In genomic region chr1:2240251-2241156, GRCh38 we compare ENCODE assay signal across 9 cellular contexts. TPM values are rescaled to one million over a fixed set of nuclear protein-coding genes. Genes with fewer than 3 reads are reported as not detected.
A peak's percentile ranks its signal among the peaks of the same experiment; 100 is the strongest.
DNase-seq lines count a peak whose midpoint lies in the region; ATAC-seq and TF ChIP-seq lines count a peak whose summit lies in the region.
"Had no signal": no experiment of that assay in that cellular context is flagged by ENCODE, and none has a peak within 500 bp of the region (broad histone marks: within the 10 kb centered on the region; RNA-seq: fewer than 3 reads in every experiment).

No MANE protein-coding gene starts in this region.

- ATAC-seq in HG03342 (IDR thresholded peaks at IDR 0.05; ENCODE audit: unreplicated experiment), result no peak

- H3K27ac ChIP-seq in prostate gland, result peak overlapping the region; percentile 53 to 64

- in situ Hi-C loops in G401 (cut with HindIII; ENCODE audit: low sequenced_read_pairs), result no loop called here

- TF ChIP-seq POLR2A in prostate gland (IDR thresholded peaks at IDR 0.05), result no peak

- H3K4me1 ChIP-seq in prostate gland (replicated peaks), result peaks cover 29% of the 10 kb centered on the region

- WGBS in prostate gland, result 43% methylated on average over 30 of the region's 30 CpGs

- intact Hi-C loops in cardiac septum (cut with DNase I), result no loop called here
- intact Hi-C loops in prostate gland (cut with DNase I), result no loop called here

- no peaks in the 10 kb centered on the region for H3K9me3 ChIP-seq in prostate gland

- H3K4me3 ChIP-seq in prostate gland, result no peak overlapping the region

- no peak for TF ChIP-seq CTCF in prostate gland (IDR thresholded peaks at IDR 0.05)

- H3K36me3 ChIP-seq in prostate gland, result no peaks in the 10 kb centered on the region

- DNase-seq in G401 (ENCODE audit: low spot score), result peak; percentile 85
- DNase-seq in activated naive CD4-positive, alpha-beta T cell treated with anti-CD3 and anti-CD28 coated beads, Interleukin-2, amount 50 U/mL, for 16 hours, result peak; percentile 48
- DNase-seq in cardiac septum (ENCODE audit: low spot score), result peak; percentile 87
- peak; percentile 87 for DNase-seq in prostate gland (ENCODE audit: low spot score)
- DNase-seq in HK-2 (ENCODE audit: unreplicated experiment), result no peak
- no peak for DNase-seq in RPMI8226
- no peak for DNase-seq in DMS79 treated with DMSO at 0.1 percent for 48 hours (lab: John Stamatoyannopoulos, UW)
- DNase-seq: NCI-H2081 had no signal

- no peaks in the 10 kb centered on the region for H3K27me3 ChIP-seq in prostate gland (replicated peaks; ENCODE audit: insufficient read depth)

RNA-seq across cellular contexts. Expression of gene SKI, which starts 12.4 kb away (rescaled TPM):
- total RNA-seq in G401 (2014; rRNA removed; shearing (Covaris generic)), result 5.8 and 15.2 TPM in 2 replicates
- total RNA-seq in cardiac septum, result 39.9 TPM
- total RNA-seq in prostate gland, result 100 to 1,000 TPM in 1 of 2 donors, 10 to 100 TPM in 1; 46.2 to 114 TPM

RNA-seq across cellular contexts. Expression of gene FAAP20, which starts 45.9 kb away (rescaled TPM):
- total RNA-seq in G401 (2014; rRNA removed; shearing (Covaris generic)), result 79.9 and 105 TPM in 2 replicates
- total RNA-seq in cardiac septum (40.5 TPM), prostate gland (10 to 100 TPM; 55.9 to 70.4 TPM)

Comparison
In these comparisons a context has a peak if more than half of its experiments do, and no peak if none do; other contexts are left out.
1. DNase-seq: peak in G401 (single experiment), activated naive CD4-positive, alpha-beta T cell treated with anti-CD3 and anti-CD28 coated beads, Interleukin-2, amount 50 U/mL, for 16 hours (single experiment), cardiac septum (single experiment) and prostate gland (single experiment); none in HK-2 (single experiment), RPMI8226 (single experiment) and DMS79 treated with DMSO at 0.1 percent for 48 hours (single experiment).